In genomic region chr2:202056611-202057010, GRCh38 we compare ENCODE assay signal across 1 cellular context.
TF ChIP-seq lines count a peak whose summit lies in the region.

No MANE protein-coding gene starts in this region.

TF ChIP-seq in K562, 482 proteins besides CTCF, POLR2A, EP300 and RAD21 (continued from another document):
- no peak for TF ChIP-seq E2F6 (IDR thresholded peaks at IDR 0.05; ENCODE audit: borderline replicate concordance in 1 of 2, extremely low read depth in 1 of 2, insufficient read depth in 1 of 2, insufficient read length in 1 of 2, low read depth in 1 of 2, low read length in 1 of 2, poor library complexity in 1 of 2, severe bottlenecking in 1 of 2)
- no peak for TF ChIP-seq ZNF133 (CRISPR knock-in tag; IDR thresholded peaks at IDR 0.05)
- no peak for TF ChIP-seq MYNN (IDR thresholded peaks at IDR 0.05)
- TF ChIP-seq MYNN (CRISPR knock-in tag; IDR thresholded peaks at IDR 0.05) = no peak
- no peak for TF ChIP-seq ZNF699 (CRISPR knock-in tag; IDR thresholded peaks at IDR 0.05; ENCODE audit: insufficient replicate concordance)
- TF ChIP-seq RBM14 (IDR thresholded peaks at IDR 0.05; ENCODE audit: borderline replicate concordance, insufficient read depth, low read depth, low read length) = no peak
- TF ChIP-seq TOE1 (IDR thresholded peaks at IDR 0.05; ENCODE audit: borderline replicate concordance) = no peak
- no peak for TF ChIP-seq TOE1 (CRISPR knock-in tag; IDR thresholded peaks at IDR 0.05; ENCODE audit: borderline replicate concordance, low read depth)
- no peak for TF ChIP-seq ZNF175 (CRISPR knock-in tag; IDR thresholded peaks at IDR 0.05; ENCODE audit: low read depth)
- no peak for TF ChIP-seq HEY1 (CRISPR knock-in tag; IDR thresholded peaks at IDR 0.05; ENCODE audit: borderline replicate concordance)
- TF ChIP-seq KLF16 (IDR thresholded peaks at IDR 0.05) = no peak
- no peak for TF ChIP-seq TCF3 (CRISPR knock-in tag; IDR thresholded peaks at IDR 0.05)
- TF ChIP-seq ZNF324 (CRISPR knock-in tag; IDR thresholded peaks at IDR 0.05) = no peak
